1 cellular context compared by ENCODE assay signal in the genomic region with DNA sequence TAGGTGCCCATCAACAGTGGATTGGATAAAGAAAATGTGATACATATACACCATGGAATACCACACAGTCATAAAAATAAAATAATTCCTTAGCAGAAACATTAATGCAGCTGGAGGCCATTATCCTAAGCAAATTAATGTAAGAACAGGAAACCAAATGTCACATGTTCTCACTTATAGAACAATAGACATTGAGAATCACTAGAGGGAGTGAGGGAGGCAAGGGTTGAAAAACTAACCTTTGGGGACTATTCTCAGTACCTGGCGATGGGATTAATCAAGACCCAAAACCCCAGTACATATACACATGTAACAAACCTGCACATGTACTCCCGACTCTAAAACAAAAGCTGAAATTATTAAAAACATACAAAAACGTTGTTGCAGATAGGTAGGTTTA.
TF ChIP-seq lines count a peak whose summit lies in the region.

No MANE protein-coding gene starts in this region.

TF ChIP-seq in GM23338, 12 proteins besides CTCF, POLR2A, EP300 and RAD21 (continued from another document):
- TF ChIP-seq, protein P1, sequence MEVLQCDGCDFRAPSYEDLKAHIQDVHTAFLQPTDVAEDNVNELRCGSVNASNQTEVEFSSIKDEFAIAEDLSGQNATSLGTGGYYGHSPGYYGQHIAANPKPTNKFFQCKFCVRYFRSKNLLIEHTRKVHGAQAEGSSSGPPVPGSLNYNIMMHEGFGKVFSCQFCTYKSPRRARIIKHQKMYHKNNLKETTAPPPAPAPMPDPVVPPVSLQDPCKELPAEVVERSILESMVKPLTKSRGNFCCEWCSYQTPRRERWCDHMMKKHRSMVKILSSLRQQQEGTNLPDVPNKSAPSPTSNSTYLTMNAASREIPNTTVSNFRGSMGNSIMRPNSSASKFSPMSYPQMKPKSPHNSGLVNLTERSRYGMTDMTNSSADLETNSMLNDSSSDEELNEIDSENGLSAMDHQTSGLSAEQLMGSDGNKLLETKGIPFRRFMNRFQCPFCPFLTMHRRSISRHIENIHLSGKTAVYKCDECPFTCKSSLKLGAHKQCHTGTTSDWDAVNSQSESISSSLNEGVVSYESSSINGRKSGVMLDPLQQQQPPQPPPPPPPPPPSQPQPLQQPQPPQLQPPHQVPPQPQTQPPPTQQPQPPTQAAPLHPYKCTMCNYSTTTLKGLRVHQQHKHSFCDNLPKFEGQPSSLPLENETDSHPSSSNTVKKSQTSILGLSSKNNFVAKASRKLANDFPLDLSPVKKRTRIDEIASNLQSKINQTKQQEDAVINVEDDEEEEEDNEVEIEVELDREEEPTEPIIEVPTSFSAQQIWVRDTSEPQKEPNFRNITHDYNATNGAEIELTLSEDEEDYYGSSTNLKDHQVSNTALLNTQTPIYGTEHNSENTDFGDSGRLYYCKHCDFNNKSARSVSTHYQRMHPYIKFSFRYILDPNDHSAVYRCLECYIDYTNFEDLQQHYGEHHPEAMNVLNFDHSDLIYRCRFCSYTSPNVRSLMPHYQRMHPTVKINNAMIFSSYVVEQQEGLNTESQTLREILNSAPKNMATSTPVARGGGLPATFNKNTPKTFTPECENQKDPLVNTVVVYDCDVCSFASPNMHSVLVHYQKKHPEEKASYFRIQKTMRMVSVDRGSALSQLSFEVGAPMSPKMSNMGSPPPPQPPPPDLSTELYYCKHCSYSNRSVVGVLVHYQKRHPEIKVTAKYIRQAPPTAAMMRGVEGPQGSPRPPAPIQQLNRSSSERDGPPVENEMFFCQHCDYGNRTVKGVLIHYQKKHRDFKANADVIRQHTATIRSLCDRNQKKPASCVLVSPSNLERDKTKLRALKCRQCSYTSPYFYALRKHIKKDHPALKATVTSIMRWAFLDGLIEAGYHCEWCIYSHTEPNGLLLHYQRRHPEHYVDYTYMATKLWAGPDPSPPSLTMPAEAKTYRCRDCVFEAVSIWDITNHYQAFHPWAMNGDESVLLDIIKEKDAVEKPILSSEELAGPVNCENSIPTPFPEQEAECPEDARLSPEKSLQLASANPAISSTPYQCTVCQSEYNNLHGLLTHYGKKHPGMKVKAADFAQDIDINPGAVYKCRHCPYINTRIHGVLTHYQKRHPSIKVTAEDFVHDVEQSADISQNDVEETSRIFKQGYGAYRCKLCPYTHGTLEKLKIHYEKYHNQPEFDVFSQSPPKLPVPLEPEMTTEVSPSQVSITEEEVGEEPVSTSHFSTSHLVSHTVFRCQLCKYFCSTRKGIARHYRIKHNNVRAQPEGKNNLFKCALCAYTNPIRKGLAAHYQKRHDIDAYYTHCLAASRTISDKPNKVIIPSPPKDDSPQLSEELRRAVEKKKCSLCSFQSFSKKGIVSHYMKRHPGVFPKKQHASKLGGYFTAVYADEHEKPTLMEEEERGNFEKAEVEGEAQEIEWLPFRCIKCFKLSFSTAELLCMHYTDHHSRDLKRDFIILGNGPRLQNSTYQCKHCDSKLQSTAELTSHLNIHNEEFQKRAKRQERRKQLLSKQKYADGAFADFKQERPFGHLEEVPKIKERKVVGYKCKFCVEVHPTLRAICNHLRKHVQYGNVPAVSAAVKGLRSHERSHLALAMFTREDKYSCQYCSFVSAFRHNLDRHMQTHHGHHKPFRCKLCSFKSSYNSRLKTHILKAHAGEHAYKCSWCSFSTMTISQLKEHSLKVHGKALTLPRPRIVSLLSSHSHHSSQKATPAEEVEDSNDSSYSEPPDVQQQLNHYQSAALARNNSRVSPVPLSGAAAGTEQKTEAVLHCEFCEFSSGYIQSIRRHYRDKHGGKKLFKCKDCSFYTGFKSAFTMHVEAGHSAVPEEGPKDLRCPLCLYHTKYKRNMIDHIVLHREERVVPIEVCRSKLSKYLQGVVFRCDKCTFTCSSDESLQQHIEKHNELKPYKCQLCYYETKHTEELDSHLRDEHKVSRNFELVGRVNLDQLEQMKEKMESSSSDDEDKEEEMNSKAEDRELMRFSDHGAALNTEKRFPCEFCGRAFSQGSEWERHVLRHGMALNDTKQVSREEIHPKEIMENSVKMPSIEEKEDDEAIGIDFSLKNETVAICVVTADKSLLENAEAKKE (CRISPR knock-in tag; IDR thresholded peaks at IDR 0.05): no peak
- TF ChIP-seq JUNB (IDR thresholded peaks at IDR 0.05; ENCODE audit: unreplicated experiment) (no peak), ZNF114 (CRISPR knock-in tag; IDR thresholded peaks at IDR 0.05) (no peak), STAT1 (IDR thresholded peaks at IDR 0.05; ENCODE audit: unreplicated experiment) (no peak), ETS1 (IDR thresholded peaks at IDR 0.05) (no peak), EZH2phosphoT487 (IDR thresholded peaks at IDR 0.05; ENCODE audit: unreplicated experiment) (no peak)
- TF ChIP-seq, protein P2, sequence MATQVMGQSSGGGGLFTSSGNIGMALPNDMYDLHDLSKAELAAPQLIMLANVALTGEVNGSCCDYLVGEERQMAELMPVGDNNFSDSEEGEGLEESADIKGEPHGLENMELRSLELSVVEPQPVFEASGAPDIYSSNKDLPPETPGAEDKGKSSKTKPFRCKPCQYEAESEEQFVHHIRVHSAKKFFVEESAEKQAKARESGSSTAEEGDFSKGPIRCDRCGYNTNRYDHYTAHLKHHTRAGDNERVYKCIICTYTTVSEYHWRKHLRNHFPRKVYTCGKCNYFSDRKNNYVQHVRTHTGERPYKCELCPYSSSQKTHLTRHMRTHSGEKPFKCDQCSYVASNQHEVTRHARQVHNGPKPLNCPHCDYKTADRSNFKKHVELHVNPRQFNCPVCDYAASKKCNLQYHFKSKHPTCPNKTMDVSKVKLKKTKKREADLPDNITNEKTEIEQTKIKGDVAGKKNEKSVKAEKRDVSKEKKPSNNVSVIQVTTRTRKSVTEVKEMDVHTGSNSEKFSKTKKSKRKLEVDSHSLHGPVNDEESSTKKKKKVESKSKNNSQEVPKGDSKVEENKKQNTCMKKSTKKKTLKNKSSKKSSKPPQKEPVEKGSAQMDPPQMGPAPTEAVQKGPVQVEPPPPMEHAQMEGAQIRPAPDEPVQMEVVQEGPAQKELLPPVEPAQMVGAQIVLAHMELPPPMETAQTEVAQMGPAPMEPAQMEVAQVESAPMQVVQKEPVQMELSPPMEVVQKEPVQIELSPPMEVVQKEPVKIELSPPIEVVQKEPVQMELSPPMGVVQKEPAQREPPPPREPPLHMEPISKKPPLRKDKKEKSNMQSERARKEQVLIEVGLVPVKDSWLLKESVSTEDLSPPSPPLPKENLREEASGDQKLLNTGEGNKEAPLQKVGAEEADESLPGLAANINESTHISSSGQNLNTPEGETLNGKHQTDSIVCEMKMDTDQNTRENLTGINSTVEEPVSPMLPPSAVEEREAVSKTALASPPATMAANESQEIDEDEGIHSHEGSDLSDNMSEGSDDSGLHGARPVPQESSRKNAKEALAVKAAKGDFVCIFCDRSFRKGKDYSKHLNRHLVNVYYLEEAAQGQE (IDR thresholded peaks at IDR 0.05; ENCODE audit: unreplicated experiment): no peak
